ENCODE assay signal across 8 cellular contexts in the genomic region with DNA sequence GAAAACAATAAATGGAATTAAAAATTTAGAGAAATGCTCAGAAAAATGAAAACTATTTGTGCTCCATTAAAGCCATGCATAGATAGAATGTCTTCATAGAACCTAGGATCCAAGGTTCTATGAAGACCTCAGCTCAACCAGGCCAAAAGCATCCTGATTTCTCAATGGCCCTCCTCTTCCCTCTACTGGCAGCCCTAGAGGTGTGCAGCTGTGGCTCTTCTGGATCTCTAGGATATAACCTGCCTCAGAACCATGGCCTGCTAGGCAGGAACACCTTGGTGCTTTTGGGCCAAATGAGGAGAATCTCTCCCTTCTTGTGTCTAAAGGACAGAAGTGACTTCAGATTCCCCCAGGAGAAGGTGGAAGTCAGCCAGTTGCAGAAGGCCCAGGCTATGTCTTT. TPM values are rescaled to one million over a fixed set of nuclear protein-coding genes. Genes with fewer than 3 reads are reported as not detected.
DNase-seq lines count a peak whose midpoint lies in the region; ATAC-seq, FAIRE-seq and TF ChIP-seq lines count a peak whose summit lies in the region.

No MANE protein-coding gene starts in this region.

- H3K4me3 Mint-ChIP-seq in natural killer cell = no peak overlapping the region
- H3K4me3 Mint-ChIP-seq in natural killer cell treated with Interleukin-12 subunit alpha and Interleukin-12 subunit beta and Interleukin-15 and Interleukin-18, amount 100 ng/mL, for 72 hours = no peak overlapping the region

- TF ChIP-seq RAD21 in GM12878 (IDR thresholded peaks at IDR 0.05; ENCODE audit: insufficient read depth, low read depth, low read length) = peak; percentile 89
- peak; percentile 74 to 79 for TF ChIP-seq RAD21 in liver (IDR thresholded peaks at IDR 0.05)

- H3K9me2 ChIP-seq in MM.1S (replicated peaks; ENCODE audit: insufficient read depth, low read length) = no peaks in the 10 kb centered on the region

- H3K27me3 Mint-ChIP-seq in natural killer cell (ENCODE audit: low read depth in 2 of 2) = peaks cover 18 to 53% of the 10 kb centered on the region in 2 donors
- H3K27me3 Mint-ChIP-seq in natural killer cell treated with Interleukin-12 subunit alpha and Interleukin-12 subunit beta and Interleukin-15 and Interleukin-18, amount 100 ng/mL, for 72 hours = peaks cover 31 to 37% of the 10 kb centered on the region in 2 donors

- CTCF ChIA-PET in HEK293T (lab: Yijun Ruan, JAX) (interaction anchor here (0.6 to 1.7 kb wide), 7 partner anchors 8 to 271 kb away, joined by 3 to 6 read pairs (median 3); no protein-coding TSS in a partner anchor), GM12878 (lab: Yijun Ruan, JAX) (interaction anchor here (0.6 to 3.8 kb wide), 27 partner anchors 8 to 686 kb away, joined by 3 to 49 read pairs (median 3); no protein-coding TSS in a partner anchor)

- H3K4me2 ChIP-seq in MM.1S (ENCODE audit: low read depth, low read length) (no peak overlapping the region), GM12878 (ENCODE audit: control insufficient read depth, insufficient read depth) (no peak overlapping the region)

- H4K20me1 ChIP-seq in MM.1S (ENCODE audit: insufficient read depth, low read length) (no peaks in the 10 kb centered on the region), GM12878 (ENCODE audit: control insufficient read depth, insufficient read depth) (no peaks in the 10 kb centered on the region)

- TF ChIP-seq EP300 in GM12878 (IDR thresholded peaks at IDR 0.05; ENCODE audit: borderline replicate concordance in 1 of 2, control insufficient read depth in 1 of 2, low read depth in 2 of 2, low read length in 2 of 2) = no peak

- TF ChIP-seq CTCF in natural killer cell (IDR thresholded peaks at IDR 0.05) = no peak
- peak; percentile 59 for TF ChIP-seq CTCF in MM.1S (IDR thresholded peaks at IDR 0.05; ENCODE audit: low read length)
- peak; percentile 81 to 87 (median 86) for TF ChIP-seq CTCF in GM12878 (IDR thresholded peaks at IDR 0.05 in 2 of 3, conservative IDR thresholded peaks at IDR 0.05 in 1 of 3; ENCODE audit: control insufficient read depth in 2 of 3, extremely low read depth in 1 of 3, insufficient read depth in 1 of 3, low read depth in 3 of 3, low read length in 3 of 3)
- TF ChIP-seq CTCF in liver (IDR thresholded peaks at IDR 0.05; ENCODE audit: low read depth, low read length, missing input control) = peak; percentile 56

- no peak for TF ChIP-seq POLR2A in GM12878 (IDR thresholded peaks at IDR 0.05; ENCODE audit: low read depth, low read length)

- H3K27ac ChIP-seq in MM.1S (ENCODE audit: low read length) (no peak overlapping the region), GM12878 (ENCODE audit: control insufficient read depth, insufficient read depth) (no peak overlapping the region), liver (ENCODE audit: low read depth in 1 of 2, low read length in 2 of 2) (no peak overlapping the region)

- H3K4me3 ChIP-seq in MM.1S (ENCODE audit: low read length) = no peak overlapping the region
- no peak overlapping the region for H3K4me3 ChIP-seq in GM12878
- H3K4me3 ChIP-seq in liver (ENCODE audit: low read depth in 1 of 3, low read length in 3 of 3) = no peak overlapping the region

- no peaks in the 10 kb centered on the region for H3K27me3 ChIP-seq in MM.1S (replicated peaks; ENCODE audit: insufficient read depth, low read length)
- 0 out of 4 replicates have a peak, but pooled peaks cover 0 to 2% of the 10 kb centered on the region in 2 experiments for H3K27me3 ChIP-seq in GM12878 (replicated peaks in 1 of 2; ENCODE audit: control insufficient read depth in 2 of 2, insufficient read depth in 2 of 2, low read length in 1 of 2)
- H3K27me3 ChIP-seq in liver (ENCODE audit: control insufficient read depth in 4 of 4, insufficient read depth in 4 of 4, low read length in 3 of 4) = no peaks in the 10 kb centered on the region

- peak; percentile 75 for FAIRE-seq in GM12878 (lab: Jason Lieb, UNC)

- BruUV-seq in GM12878 (replicated peaks; lab: Mats Ljungman, UMichigan) = no TSS peak

- no peaks in the 10 kb centered on the region for H3F3A ChIP-seq in MM.1S (ENCODE audit: insufficient read depth, low read length)

- no peaks in the 10 kb centered on the region for H3K4me1 Mint-ChIP-seq in natural killer cell
- no peaks in the 10 kb centered on the region for H3K4me1 Mint-ChIP-seq in natural killer cell treated with Interleukin-12 subunit alpha and Interleukin-12 subunit beta and Interleukin-15 and Interleukin-18, amount 100 ng/mL, for 72 hours (ENCODE audit: low read depth in 2 of 2)

- POLR2A ChIA-PET in HEK293T (lab: Yijun Ruan, JAX) = no interaction called here
- POLR2A ChIA-PET in GM12878 (lab: Charles Lee) = no interaction called here

- H3K79me2 ChIP-seq in MM.1S (ENCODE audit: low read length) (no peaks in the 10 kb centered on the region), GM12878 (ENCODE audit: control insufficient read depth, insufficient read depth, low read length) (no peaks in the 10 kb centered on the region)

- H3K36me3 Mint-ChIP-seq in natural killer cell = no peaks in the 10 kb centered on the region
- no peaks in the 10 kb centered on the region for H3K36me3 Mint-ChIP-seq in natural killer cell treated with Interleukin-12 subunit alpha and Interleukin-12 subunit beta and Interleukin-15 and Interleukin-18, amount 100 ng/mL, for 72 hours

- intact Hi-C loops in natural killer cell (cut with micrococcal nuclease) (no loop called here), GM12878 (cut with micrococcal nuclease; ENCODE audit: unreplicated experiment) (loop anchor here (1.0 to 5.0 kb wide), 3 partner anchors 129 to 203 kb away; no protein-coding TSS in a partner anchor)

- in situ Hi-C loops in GM12878 (cut with MboI) = loop anchor here (10.0 kb wide), 1 partner anchor 131 kb away; no protein-coding TSS in a partner anchor

- peak in 2 of 3 donors; percentile 49 to 61 for ATAC-seq in natural killer cell
- no peak for ATAC-seq in natural killer cell treated with Interleukin-12 subunit alpha and Interleukin-12 subunit beta and Interleukin-15 and Interleukin-18, amount 100 ng/mL, for 72 hours
- ATAC-seq in GM12878 = peak; percentile 98

- H3K4me1 ChIP-seq in MM.1S (ENCODE audit: low read length) (no peaks in the 10 kb centered on the region), GM12878 (ENCODE audit: control insufficient read depth, insufficient read depth, low read length) (no peaks in the 10 kb centered on the region), liver (ENCODE audit: control insufficient read depth in 4 of 4, insufficient read depth in 4 of 4, low read length in 3 of 4) (no peaks in the 10 kb centered on the region)

- DNase-seq in natural killer cell (no peak), HEK293T (ENCODE audit: extremely low spot score) (peak; percentile 69), MM.1S (peak; percentile 15), GM12878 (ENCODE audit: low read depth, low spot score) (no peak), NCI-H1105 (lab: John Stamatoyannopoulos, UW) (no peak), NCI-H748 treated with DMSO at 0.1 percent for 48 hours (lab: John Stamatoyannopoulos, UW) (no peak)
- no peak for DNase-seq in natural killer cell treated with Interleukin-12 subunit alpha and Interleukin-12 subunit beta and Interleukin-15 and Interleukin-18, amount 100 ng/mL, for 72 hours (ENCODE audit: low spot score)

- no peak overlapping the region for H3K27ac Mint-ChIP-seq in natural killer cell
- no peak overlapping the region for H3K27ac Mint-ChIP-seq in natural killer cell treated with Interleukin-12 subunit alpha and Interleukin-12 subunit beta and Interleukin-15 and Interleukin-18, amount 100 ng/mL, for 72 hours

- SMC1A ChIA-PET in GM12878 (lab: Charles Lee; ENCODE audit: uncharacterized antibody, unreplicated experiment) = interaction anchor here (0.9 to 4.0 kb wide), 15 partner anchors 8 to 272 kb away, joined by 3 to 57 read pairs (median 4); a partner anchor contains a TSS

- no peaks in the 10 kb centered on the region for H3K9me3 Mint-ChIP-seq in natural killer cell
- H3K9me3 Mint-ChIP-seq in natural killer cell treated with Interleukin-12 subunit alpha and Interleukin-12 subunit beta and Interleukin-15 and Interleukin-18, amount 100 ng/mL, for 72 hours = no peaks in the 10 kb centered on the region

- H2AFZ ChIP-seq in MM.1S (ENCODE audit: low read length) (no peak overlapping the region), GM12878 (ENCODE audit: control insufficient read depth, low read depth, low read length) (no peak overlapping the region)

- H3K36me3 ChIP-seq in MM.1S (replicated peaks; ENCODE audit: insufficient read depth, low read length) = no peaks in the 10 kb centered on the region
- no peaks in the 10 kb centered on the region for H3K36me3 ChIP-seq in GM12878 (ENCODE audit: control insufficient read depth in 2 of 2, insufficient read depth in 2 of 2, low read length in 1 of 2)
- no peaks in the 10 kb centered on the region for H3K36me3 ChIP-seq in liver (ENCODE audit: control insufficient read depth in 4 of 4, insufficient read depth in 3 of 4, low read depth in 1 of 4, low read length in 3 of 4)

- RAD21 ChIA-PET in GM12878 (lab: Charles Lee; ENCODE audit: unreplicated experiment) = interaction anchor here (0.8 to 4.4 kb wide), 8 partner anchors 21 to 219 kb away, joined by 3 to 44 read pairs (median 4); no protein-coding TSS in a partner anchor

- H3K9me3 ChIP-seq in MM.1S (replicated peaks; ENCODE audit: insufficient read depth, low read length) = no peaks in the 10 kb centered on the region
- H3K9me3 ChIP-seq in GM12878 (replicated peaks; ENCODE audit: control insufficient read depth, insufficient read depth, low read length) = no peaks in the 10 kb centered on the region
- H3K9me3 ChIP-seq in liver (ENCODE audit: control insufficient read depth in 4 of 4, low read length in 3 of 4) = no peaks in the 10 kb centered on the region

- no peak overlapping the region for H3K9ac ChIP-seq in MM.1S (ENCODE audit: low read length)
- no peak overlapping the region for H3K9ac ChIP-seq in GM12878 (ENCODE audit: control insufficient read depth, insufficient read depth, low read length)
- H3K9ac ChIP-seq in liver (ENCODE audit: low read depth in 1 of 2, low read length in 2 of 2) = no peak overlapping the region

RNA-seq across cellular contexts. Expression of a gene that starts 15.1 kb away (rescaled TPM):
- total RNA-seq in natural killer cell (not detected), GM12878 (2014; rRNA removed) (not detected in 2 replicates), GM12878 (2014; rRNA removed; fragmentation: Illumina TruSeq; extraction: Trizol) (not detected in 2 replicates), GM12878 (2021) (not detected in 2 replicates), liver (not detected)
- total RNA-seq in natural killer cell treated with Interleukin-12 subunit alpha and Interleukin-12 subunit beta and Interleukin-15 and Interleukin-18, amount 100 ng/mL, for 72 hours = not detected
- total RNA-seq in GM12878 (2013; cell fraction: nucleolus; rRNA removed) = not detected in 2 replicates
- not detected for polyA plus RNA-seq in GM12878 (2011; ENCODE audit: low read depth)
- polyA plus RNA-seq in GM12878 (2011; rRNA removed) (not detected in 2 replicates), GM12878 (2014; fragmentation: Illumina TruSeq; extraction: Trizol) (not detected in 2 replicates), GM12878 (2014; fragmentation: Nextera tagmentation; extraction: Ambion mirVana) (not detected), GM12878 (2014; rRNA removed) (not detected in 2 replicates), GM12878 (2016; fragmentation: Nextera tagmentation; extraction: Ambion mirVana) (not detected), liver (not detected)
- polyA plus RNA-seq in GM12878 (2011; cell fraction: cytosol; rRNA removed) = not detected in 2 replicates
- polyA plus RNA-seq in GM12878 (2011; cell fraction: nucleus; rRNA removed) = not detected in 2 replicates
- polyA plus RNA-seq in GM12878 (2012) = not detected in 2 replicates
- not detected in 2 replicates for polyA minus RNA-seq in GM12878 (2011; rRNA and poly(A)+ RNA removed)
- polyA minus RNA-seq in GM12878 (2011; cell fraction: cytosol; rRNA and poly(A)+ RNA removed) = not detected in 2 replicates
- polyA minus RNA-seq in GM12878 (2011; cell fraction: nucleus; rRNA and poly(A)+ RNA removed) = 0.57 TPM in 1 of 2 replicates, not detected in the other

RNA-seq across cellular contexts. Expression of a gene that starts 26.8 kb away (rescaled TPM):
- not detected for total RNA-seq in natural killer cell
- not detected for total RNA-seq in natural killer cell treated with Interleukin-12 subunit alpha and Interleukin-12 subunit beta and Interleukin-15 and Interleukin-18, amount 100 ng/mL, for 72 hours
- total RNA-seq in GM12878 (2013; cell fraction: nucleolus; rRNA removed) = not detected in 2 replicates
- not detected in 2 replicates for total RNA-seq in GM12878 (2014; rRNA removed)
- not detected in 2 replicates for total RNA-seq in GM12878 (2014; rRNA removed; fragmentation: Illumina TruSeq; extraction: Trizol)
- not detected in 2 replicates for total RNA-seq in GM12878 (2021)
- polyA plus RNA-seq in GM12878 (2011; ENCODE audit: low read depth) = not detected
- polyA plus RNA-seq in GM12878 (2011; rRNA removed) = not detected in 2 replicates
- not detected in 2 replicates for polyA plus RNA-seq in GM12878 (2011; cell fraction: cytosol; rRNA removed)
- not detected in 2 replicates for polyA plus RNA-seq in GM12878 (2011; cell fraction: nucleus; rRNA removed)
- not detected in 2 replicates for polyA plus RNA-seq in GM12878 (2012)
- not detected in 2 replicates for polyA plus RNA-seq in GM12878 (2014; fragmentation: Illumina TruSeq; extraction: Trizol)
- not detected for polyA plus RNA-seq in GM12878 (2014; fragmentation: Nextera tagmentation; extraction: Ambion mirVana)
- not detected in 2 replicates for polyA plus RNA-seq in GM12878 (2014; rRNA removed)
- polyA plus RNA-seq in GM12878 (2016; fragmentation: Nextera tagmentation; extraction: Ambion mirVana) = not detected
- polyA minus RNA-seq in GM12878 (2011; rRNA and poly(A)+ RNA removed) = not detected in 2 replicates
- polyA minus RNA-seq in GM12878 (2011; cell fraction: cytosol; rRNA and poly(A)+ RNA removed) = not detected in 2 replicates
- not detected in 2 replicates for polyA minus RNA-seq in GM12878 (2011; cell fraction: nucleus; rRNA and poly(A)+ RNA removed)
- not detected for total RNA-seq in liver
- polyA plus RNA-seq in liver = not detected

RNA-seq across cellular contexts. Expression of a gene that starts 46.4 kb away (rescaled TPM):
- not detected for total RNA-seq in natural killer cell
- total RNA-seq in natural killer cell treated with Interleukin-12 subunit alpha and Interleukin-12 subunit beta and Interleukin-15 and Interleukin-18, amount 100 ng/mL, for 72 hours = not detected
- not detected in 2 replicates for total RNA-seq in GM12878 (2013; cell fraction: nucleolus; rRNA removed)
- total RNA-seq in GM12878 (2014; rRNA removed) = not detected in 2 replicates
- not detected in 2 replicates for total RNA-seq in GM12878 (2014; rRNA removed; fragmentation: Illumina TruSeq; extraction: Trizol)
- total RNA-seq in GM12878 (2021) = not detected in 2 replicates
- polyA plus RNA-seq in GM12878 (2011; ENCODE audit: low read depth) = not detected
- not detected in 2 replicates for polyA plus RNA-seq in GM12878 (2011; rRNA removed)
- not detected in 2 replicates for polyA plus RNA-seq in GM12878 (2011; cell fraction: cytosol; rRNA removed)
- not detected in 2 replicates for polyA plus RNA-seq in GM12878 (2011; cell fraction: nucleus; rRNA removed)
- not detected in 2 replicates for polyA plus RNA-seq in GM12878 (2012)
- polyA plus RNA-seq in GM12878 (2014; fragmentation: Illumina TruSeq; extraction: Trizol) = not detected in 2 replicates
- polyA plus RNA-seq in GM12878 (2014; fragmentation: Nextera tagmentation; extraction: Ambion mirVana) = not detected
- not detected in 2 replicates for polyA plus RNA-seq in GM12878 (2014; rRNA removed)
- polyA plus RNA-seq in GM12878 (2016; fragmentation: Nextera tagmentation; extraction: Ambion mirVana) = not detected
- not detected in 2 replicates for polyA minus RNA-seq in GM12878 (2011; rRNA and poly(A)+ RNA removed)
- not detected in 2 replicates for polyA minus RNA-seq in GM12878 (2011; cell fraction: cytosol; rRNA and poly(A)+ RNA removed)
- not detected in 2 replicates for polyA minus RNA-seq in GM12878 (2011; cell fraction: nucleus; rRNA and poly(A)+ RNA removed)
- not detected for total RNA-seq in liver
- not detected for polyA plus RNA-seq in liver

Comparison
In these comparisons a context has a peak if more than half of its experiments do, and no peak if none do; other contexts are left out.
1. ATAC-seq: peak in natural killer cell (2 of 3) and GM12878 (single experiment); none in natural killer cell treated with Interleukin-12 subunit alpha and Interleukin-12 subunit beta and Interleukin-15 and Interleukin-18, amount 100 ng/mL, for 72 hours (0 of 2).
2. DNase-seq: peak in HEK293T (single experiment) and MM.1S (single experiment); none in natural killer cell (single experiment), natural killer cell treated with Interleukin-12 subunit alpha and Interleukin-12 subunit beta and Interleukin-15 and Interleukin-18, amount 100 ng/mL, for 72 hours (single experiment), GM12878 (single experiment), NCI-H1105 (single experiment) and NCI-H748 treated with DMSO at 0.1 percent for 48 hours (single experiment).